In the genomic region with DNA sequence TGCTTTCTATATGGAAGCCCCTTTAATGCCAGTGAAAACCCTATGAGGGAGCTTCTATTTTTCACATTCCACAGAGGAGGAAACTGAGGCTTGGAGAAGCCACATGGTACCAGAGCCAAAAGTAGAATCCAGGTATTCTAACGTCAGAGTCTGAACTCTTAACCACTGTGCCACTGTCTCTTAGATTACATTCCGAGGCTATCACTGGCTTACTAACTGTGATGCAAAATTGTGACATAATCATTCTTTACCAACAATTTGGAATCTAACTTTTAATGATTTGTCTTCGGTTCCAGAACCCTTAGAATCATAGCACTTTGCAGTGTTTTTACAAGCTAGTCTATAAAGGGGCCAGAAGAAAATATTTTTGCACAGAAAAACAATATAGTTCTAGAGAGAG, we compare ENCODE assay signal across 1 cellular context.
TF ChIP-seq lines count a peak whose summit lies in the region.

No MANE protein-coding gene starts in this region.

TF ChIP-seq in HCT116, 20 proteins besides CTCF, POLR2A, EP300 and RAD21:
- TF ChIP-seq MAX (IDR thresholded peaks at IDR 0.05) (no peak), CBX3 (IDR thresholded peaks at IDR 0.05; ENCODE audit: low read depth) (no peak), POLR2AphosphoS5 (IDR thresholded peaks at IDR 0.05; ENCODE audit: low read depth, low read length) (no peak), JUND (IDR thresholded peaks at IDR 0.05) (no peak), SIN3A (IDR thresholded peaks at IDR 0.05; ENCODE audit: low read depth) (no peak), ZBTB33 (IDR thresholded peaks at IDR 0.05; ENCODE audit: extremely low read depth, insufficient replicate concordance, low read length) (no peak), TCF7L2 (IDR thresholded peaks at IDR 0.05; ENCODE audit: borderline replicate concordance, extremely low read depth, insufficient read depth, insufficient read length) (no peak), SRF (IDR thresholded peaks at IDR 0.05; ENCODE audit: low read depth) (no peak), YY1 (IDR thresholded peaks at IDR 0.05; ENCODE audit: extremely low read depth, insufficient replicate concordance, low read depth, low read length) (no peak)
